Comparison of ENCODE assay signal across 29 cellular contexts in genomic region chr22:32083000-32083399, GRCh38. TPM values are rescaled to one million over a fixed set of nuclear protein-coding genes. Genes with fewer than 3 reads are reported as not detected.
DNase-seq lines count a peak whose midpoint lies in the region; ATAC-seq, FAIRE-seq and TF ChIP-seq lines count a peak whose summit lies in the region.
"Had no signal": no experiment of that assay in that cellular context is flagged by ENCODE, and none has a peak within 500 bp of the region (broad histone marks: within the 10 kb centered on the region; RNA-seq: fewer than 3 reads in every experiment).

No MANE protein-coding gene starts in this region.

- no peaks in the 10 kb centered on the region for H4K20me1 ChIP-seq in H1 (replicated peaks in 1 of 2; ENCODE audit: control insufficient read depth in 1 of 2, insufficient read depth in 2 of 2, low read length in 2 of 2)
- H4K20me1 ChIP-seq: BLaER1 had no signal

- H3K4me3 ChIP-seq in H1 (ENCODE audit: extremely low read depth in 1 of 4, insufficient read depth in 2 of 4, low read depth in 3 of 4, low read length in 4 of 4) = no peak overlapping the region
- no peak overlapping the region for H3K4me3 ChIP-seq in esophagus muscularis mucosa
- H3K4me3 ChIP-seq: BLaER1, GM12878 had no signal

- no peaks in the 10 kb centered on the region for H3K36me3 Mint-ChIP-seq in nephron progenitor cell (ENCODE audit: low read depth)
- H3K36me3 Mint-ChIP-seq: CD14-positive monocyte; CD4-positive, alpha-beta memory T cell; CD4-positive, CD25-positive, alpha-beta regulatory T cell; CD8-positive, alpha-beta memory T cell had no signal

- H3K4me1 Mint-ChIP-seq in nephron progenitor cell = no peaks in the 10 kb centered on the region
- H3K4me1 Mint-ChIP-seq: CD4-positive, alpha-beta memory T cell; CD4-positive, CD25-positive, alpha-beta regulatory T cell; CD8-positive, alpha-beta memory T cell had no signal

- H3K18ac ChIP-seq in H1 (ENCODE audit: extremely low read depth, low read length) = no peak overlapping the region

- H3K79me2 ChIP-seq in H1 (ENCODE audit: control insufficient read depth in 1 of 2, insufficient read depth in 2 of 2, low read length in 2 of 2) = no peaks in the 10 kb centered on the region

- no peak overlapping the region for H3K9ac ChIP-seq in H1 (replicated peaks in 1 of 4; ENCODE audit: extremely low read depth in 1 of 4, low read depth in 3 of 4, low read length in 3 of 4)
- H3K9ac ChIP-seq: BLaER1 had no signal

- H3K36me3 ChIP-seq in H1 (ENCODE audit: control insufficient read depth in 2 of 4, insufficient read depth in 4 of 4, low read length in 3 of 4) = no peaks in the 10 kb centered on the region
- peaks cover 0 to 26% (median 0%) of the 10 kb centered on the region in 4 donors for H3K36me3 ChIP-seq in esophagus muscularis mucosa
- H3K36me3 ChIP-seq: BE2C, BLaER1 had no signal

- no peak for ATAC-seq in GM21529 (IDR thresholded peaks at IDR 0.05; ENCODE audit: unreplicated experiment)
- ATAC-seq: GM12878 had no signal

- H3K27me3 Mint-ChIP-seq in nephron progenitor cell (ENCODE audit: low read depth, poor library complexity) = peaks cover 21% of the 10 kb centered on the region

- H3K4me2 ChIP-seq in H1 (ENCODE audit: insufficient read depth in 1 of 2, low read depth in 2 of 2, low read length in 2 of 2) = no peak overlapping the region
- H3K4me2 ChIP-seq: BLaER1 had no signal

- H4K5ac ChIP-seq in H1 (ENCODE audit: insufficient read length, low read depth, low read length) = no peak overlapping the region

- no peaks in the 10 kb centered on the region for H3K4me1 ChIP-seq in H1 (replicated peaks in 1 of 4; ENCODE audit: control insufficient read depth in 3 of 4, insufficient read depth in 4 of 4, low read length in 3 of 4)
- H3K4me1 ChIP-seq in esophagus muscularis mucosa = peaks cover 0 to 23% (median 4%) of the 10 kb centered on the region in 4 donors
- H3K4me1 ChIP-seq: BE2C, BLaER1 had no signal

- TF ChIP-seq RAD21 in H1 (IDR thresholded peaks at IDR 0.05 in 1 of 2, conservative IDR thresholded peaks at IDR 0.05 in 1 of 2; ENCODE audit: low read depth in 2 of 2, low read length in 2 of 2) = no peak

- H3K56ac ChIP-seq in H1 (replicated peaks; ENCODE audit: insufficient read length, low read depth, low read length) = no peak overlapping the region

- no peaks in the 10 kb centered on the region for H3K23me2 ChIP-seq in H1 (ENCODE audit: low read depth, low read length)

- FAIRE-seq in H1 (lab: Jason Lieb, UNC) (no peak), urothelium cell line (lab: Jason Lieb, UNC) (peak; percentile 44)
- FAIRE-seq: A204.1, GM12878, GM12892, GM18507 had no signal

- H3K27me3 ChIP-seq in H1 (replicated peaks in 1 of 4; ENCODE audit: control insufficient read depth in 3 of 4, extremely low read depth in 1 of 4, insufficient read depth in 3 of 4, low read length in 3 of 4) = 0 out of 7 replicates have a peak, but pooled peaks cover 0 to 2% (median 0%) of the 10 kb centered on the region in 4 experiments
- peaks cover 0 to 22% (median 0%) of the 10 kb centered on the region in 4 donors for H3K27me3 ChIP-seq in esophagus muscularis mucosa
- H3K27me3 ChIP-seq: BLaER1 had no signal

- no peak overlapping the region for H2AK5ac ChIP-seq in H1 (ENCODE audit: low read depth, low read length)

- H3K23ac ChIP-seq in H1 (ENCODE audit: insufficient read length) = no peak overlapping the region

- intact Hi-C loops in esophagus muscularis mucosa (cut with DNase I) = no loop called here

- H2BK15ac ChIP-seq in H1 (ENCODE audit: low read length) = no peak overlapping the region

- TF ChIP-seq POLR2A in H1 (IDR thresholded peaks at IDR 0.05; ENCODE audit: control extremely low read depth in 1 of 2, low read depth in 2 of 2, low read length in 2 of 2) = no peak
- no peak for TF ChIP-seq POLR2A in esophagus muscularis mucosa (IDR thresholded peaks at IDR 0.05; ENCODE audit: low read depth)

- no peak overlapping the region for H4K91ac ChIP-seq in H1 (replicated peaks; ENCODE audit: insufficient read length, low read length)

- no peak overlapping the region for H3K27ac ChIP-seq in H1 (ENCODE audit: low read depth, low read length)
- no peak overlapping the region for H3K27ac ChIP-seq in esophagus muscularis mucosa (replicated peaks in 1 of 4)
- H3K27ac ChIP-seq: BLaER1 had no signal

- H2AFZ ChIP-seq in H1 (ENCODE audit: low read length) = no peak overlapping the region

- no peak overlapping the region for H2BK5ac ChIP-seq in H1 (ENCODE audit: low read depth, low read length)

- TF ChIP-seq CTCF in H1 (IDR thresholded peaks at IDR 0.05; ENCODE audit: control extremely low read depth in 1 of 3, insufficient read depth in 1 of 3, low read depth in 1 of 3, low read length in 3 of 3) (no peak), esophagus muscularis mucosa (IDR thresholded peaks at IDR 0.05) (no peak), nephron progenitor cell (IDR thresholded peaks at IDR 0.05) (no peak)

- no peak overlapping the region for H2BK20ac ChIP-seq in H1 (ENCODE audit: low read length)

- no peak overlapping the region for H2BK120ac ChIP-seq in H1 (replicated peaks; ENCODE audit: low read depth, low read length)

- no peaks in the 10 kb centered on the region for H3K79me1 ChIP-seq in H1 (ENCODE audit: low read depth, low read length)

- H3K9me3 ChIP-seq in H1 (ENCODE audit: insufficient read depth in 2 of 2, low read depth in 1 of 2, low read length in 1 of 2) (no peaks in the 10 kb centered on the region), esophagus muscularis mucosa (no peaks in the 10 kb centered on the region)
- H3K9me3 ChIP-seq: BE2C, BLaER1 had no signal

- POLR2A ChIA-PET in H1 (lab: Charles Lee; ENCODE audit: partially characterized antibody) = interaction anchor here (1.8 kb wide), 1 partner anchor 106 kb away, joined by 5 read pairs; no protein-coding TSS in a partner anchor

- no peaks in the 10 kb centered on the region for H3K9me3 Mint-ChIP-seq in nephron progenitor cell
- H3K9me3 Mint-ChIP-seq: CD14-positive monocyte; CD4-positive, alpha-beta memory T cell; CD8-positive, alpha-beta memory T cell had no signal

- no peak overlapping the region for H3K14ac ChIP-seq in H1 (ENCODE audit: insufficient read length)

- 86% methylated on average over 6 of the region's 6 CpGs; no CpG with 5 or more reads in 1 of the 2 experiments for WGBS in H1 (ENCODE audit: extremely low coverage in 1 of 2, insufficient coverage in 1 of 2, insufficient read length in 1 of 2, insufficient replicate concordance in 2 of 2, low coverage in 1 of 2, low lambda C conversion rate in 2 of 2, missing lambda C conversion rate in 1 of 2), 2 experiments
- 69% methylated on average over 5 of the region's 6 CpGs for WGBS in esophagus muscularis mucosa

- H4K8ac ChIP-seq in H1 (ENCODE audit: extremely low read depth, insufficient read depth, low read length) = peak overlapping the region; percentile 48; the same call in 1 of the 2 replicates

- H3K4ac ChIP-seq in H1 (replicated peaks; ENCODE audit: insufficient read length, low read depth, low read length) = no peak overlapping the region

- no peak for DNase-seq in H1 (ENCODE audit: low read depth in 1 of 2, low spot score in 2 of 2)
- DNase-seq in esophagus muscularis mucosa (ENCODE audit: extremely low spot score) = peak; percentile 70
- DNase-seq in urothelium cell line (ENCODE audit: low spot score) = no peak
- DNase-seq in nephron progenitor cell = no peak
- DNase-seq: 8988T; ACHN; BE2C; C1 segment of cervical spinal cord; CD4-positive, alpha-beta memory T cell; CD4-positive, CD25-positive, alpha-beta regulatory T cell; CD8-positive, alpha-beta memory T cell; COR-L47; DMS 273 treated with DMSO at 0.1 percent for 48 hours; DMS153; DMS53; DMS79; DND-41; GDM1 had no signal

- H2BK12ac ChIP-seq in H1 (ENCODE audit: low read depth, low read length) = no peak overlapping the region

- TF ChIP-seq EP300 in H1 (IDR thresholded peaks at IDR 0.05; ENCODE audit: borderline replicate concordance in 1 of 2, low read depth in 2 of 2, low read length in 2 of 2) (no peak), esophagus muscularis mucosa (IDR thresholded peaks at IDR 0.05) (no peak)

- H3K4me3 Mint-ChIP-seq in nephron progenitor cell = no peak overlapping the region
- H3K4me3 Mint-ChIP-seq: CD4-positive, alpha-beta memory T cell; CD4-positive, CD25-positive, alpha-beta regulatory T cell; CD8-positive, alpha-beta memory T cell had no signal

- H3K27ac Mint-ChIP-seq in nephron progenitor cell = no peak overlapping the region
- H3K27ac Mint-ChIP-seq: CD4-positive, alpha-beta memory T cell had no signal

- CTCF ChIA-PET in H1 (lab: Charles Lee; ENCODE audit: partially characterized antibody) = interaction anchor here (0.7 to 12.1 kb wide), 8 partner anchors 13 to 184 kb away, joined by 3 to 243 read pairs (median 6); no protein-coding TSS in a partner anchor

TF ChIP-seq in H1, 55 proteins besides CTCF, POLR2A, EP300 and RAD21 (continues in another document):
- TF ChIP-seq GTF2F1 (IDR thresholded peaks at IDR 0.05; ENCODE audit: borderline replicate concordance, low read depth, low read length) (no peak), RFX5 (IDR thresholded peaks at IDR 0.05; ENCODE audit: borderline replicate concordance, low read depth, low read length) (no peak), SP2 (IDR thresholded peaks at IDR 0.05; ENCODE audit: low read length) (no peak), ATF2 (IDR thresholded peaks at IDR 0.05; ENCODE audit: low read length) (no peak), SIX5 (IDR thresholded peaks at IDR 0.05; ENCODE audit: low read depth, low read length) (no peak), CBX5 (IDR thresholded peaks at IDR 0.05; ENCODE audit: low read depth, low read length) (no peak)

RNA-seq across cellular contexts. Expression of gene SLC5A1, which starts 39.9 kb away (rescaled TPM):
- total RNA-seq in H1 (2021; fragmentation: NEBNext Ultra II Directional; extraction: Animal tissue kit (Norgen Biotek cat#: 25700)) = not detected in 2 replicates
- polyA plus RNA-seq in H1 (2011; rRNA removed) = 0.06 TPM in 1 of 2 replicates, not detected in the other
- polyA plus RNA-seq in H1 (2011; cell fraction: cytosol; rRNA removed) = not detected
- 0.16 TPM for polyA plus RNA-seq in H1 (2011; cell fraction: nucleus; rRNA removed)
- polyA plus RNA-seq in H1 (2012, experiment 1 of 2) = not detected in 4 replicates
- polyA plus RNA-seq in H1 (2012, experiment 2 of 2) = not detected
- not detected for polyA plus RNA-seq in H1 (2013, experiment 1 of 2)
- polyA plus RNA-seq in H1 (2013, experiment 2 of 2) = not detected
- polyA minus RNA-seq in H1 (2011; rRNA and poly(A)+ RNA removed) = 0.07 TPM in 1 of 2 replicates, not detected in the other
- not detected for polyA minus RNA-seq in H1 (2011; cell fraction: cytosol; rRNA and poly(A)+ RNA removed)
- polyA minus RNA-seq in H1 (2011; cell fraction: nucleus; rRNA and poly(A)+ RNA removed) = not detected
- total RNA-seq in esophagus muscularis mucosa = under 1 TPM in 1 of 4 donors, not detected in 3; 0.11 TPM
- total RNA-seq: A673; CD4-positive, alpha-beta memory T cell; CD4-positive, CD25-positive, alpha-beta regulatory T cell; CD8-positive, alpha-beta memory T cell; Daoy; G401; GM12878 had no signal
- polyA plus RNA-seq: AG04450; CD14-positive monocyte; CD4-positive, alpha-beta memory T cell; CD4-positive, CD25-positive, alpha-beta regulatory T cell; CD8-positive, alpha-beta memory T cell had no signal
